Comparison of ENCODE assay signal across 29 cellular contexts in the genomic region with DNA sequence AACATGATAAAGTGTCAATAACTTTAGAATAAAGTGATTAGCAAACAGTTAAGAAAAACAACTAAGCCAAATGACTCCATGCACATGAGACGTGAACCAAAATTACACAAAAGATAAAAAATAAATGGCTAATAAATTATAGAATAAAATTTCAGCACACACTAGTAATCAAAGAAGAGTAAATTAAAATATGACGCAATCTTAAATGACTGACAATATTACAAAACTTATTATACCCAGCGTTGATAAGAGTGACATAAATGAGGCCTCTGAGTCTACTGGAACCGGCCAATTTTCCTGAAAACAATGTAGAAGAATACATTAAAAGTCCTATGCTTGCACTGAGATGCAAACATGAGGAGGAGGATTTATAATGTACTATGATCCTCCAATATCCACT.
"Had no signal": no experiment of that assay in that cellular context is flagged by ENCODE, and none has a peak within 500 bp of the region (broad histone marks: within the 10 kb centered on the region; RNA-seq: fewer than 3 reads in every experiment).

No MANE protein-coding gene starts in this region.

- H3K4me3 ChIP-seq: colonic mucosa, coronary artery, dorsolateral prefrontal cortex, esophagus muscularis mucosa, esophagus squamous epithelium, gastrocnemius medialis, gastroesophageal sphincter, heart left ventricle, heart right ventricle had no signal

- H3K27me3 ChIP-seq: colonic mucosa, dorsolateral prefrontal cortex, esophagus muscularis mucosa, esophagus squamous epithelium, foreskin keratinocyte, gastrocnemius medialis, gastroesophageal sphincter, heart left ventricle, heart right ventricle had no signal

- H3K9me3 ChIP-seq: colonic mucosa, esophagus muscularis mucosa, esophagus squamous epithelium, gastrocnemius medialis, gastroesophageal sphincter, heart left ventricle, heart right ventricle had no signal

- FAIRE-seq: colon, endometrium, endothelial cell of umbilical vein, frontal cortex had no signal

- H3K27ac ChIP-seq: colonic mucosa, coronary artery, dorsolateral prefrontal cortex, epithelial cell of prostate, esophagus muscularis mucosa, esophagus squamous epithelium, foreskin keratinocyte, gastrocnemius medialis, gastroesophageal sphincter, heart left ventricle, heart right ventricle had no signal

- H3K27ac Mint-ChIP-seq: dendritic cell treated with granulocyte-macrophage colony-stimulating factor and Interleukin-4, amounts not matched to agents 40 ng/mL and 50 ng/mL, for 4 days; effector memory CD8-positive, alpha-beta T cell; endodermal cell had no signal

- H3K36me3 ChIP-seq: colonic mucosa, esophagus muscularis mucosa, esophagus squamous epithelium, gastrocnemius medialis, gastroesophageal sphincter, heart left ventricle, heart right ventricle had no signal

- DNase-seq: colonic mucosa; cortex of kidney; dermis blood vessel endothelial cell; dorsolateral prefrontal cortex; effector CD4-positive, alpha-beta T cell; effector CD8-positive, alpha-beta T cell; effector memory CD4-positive, alpha-beta T cell; effector memory CD8-positive, alpha-beta T cell; endodermal cell; erythroblast; esophagus squamous epithelium; foreskin fibroblast; foreskin keratinocyte; foreskin melanocyte; gastrocnemius medialis; glutamatergic neuron; head of caudate nucleus; heart left ventricle; heart right ventricle had no signal

- ATAC-seq: effector memory CD8-positive, alpha-beta T cell; esophagus mucosa; foreskin keratinocyte; gastrocnemius medialis; gastroesophageal sphincter; heart left ventricle; heart right ventricle had no signal

- H3K4me1 ChIP-seq: colonic mucosa, esophagus muscularis mucosa, esophagus squamous epithelium, gastrocnemius medialis, gastroesophageal sphincter, heart left ventricle, heart right ventricle had no signal

- H3K27me3 Mint-ChIP-seq: dendritic cell treated with granulocyte-macrophage colony-stimulating factor and Interleukin-4, amounts not matched to agents 40 ng/mL and 50 ng/mL, for 4 days had no signal

- H3K9me3 Mint-ChIP-seq: dendritic cell treated with granulocyte-macrophage colony-stimulating factor and Interleukin-4, amounts not matched to agents 40 ng/mL and 50 ng/mL, for 4 days; effector memory CD8-positive, alpha-beta T cell; endodermal cell had no signal

- H3K4me3 Mint-ChIP-seq: dendritic cell treated with granulocyte-macrophage colony-stimulating factor and Interleukin-4, amounts not matched to agents 40 ng/mL and 50 ng/mL, for 4 days; effector memory CD8-positive, alpha-beta T cell; endodermal cell had no signal
